ENCODE assay signal across 16 cellular contexts in the genomic region with DNA sequence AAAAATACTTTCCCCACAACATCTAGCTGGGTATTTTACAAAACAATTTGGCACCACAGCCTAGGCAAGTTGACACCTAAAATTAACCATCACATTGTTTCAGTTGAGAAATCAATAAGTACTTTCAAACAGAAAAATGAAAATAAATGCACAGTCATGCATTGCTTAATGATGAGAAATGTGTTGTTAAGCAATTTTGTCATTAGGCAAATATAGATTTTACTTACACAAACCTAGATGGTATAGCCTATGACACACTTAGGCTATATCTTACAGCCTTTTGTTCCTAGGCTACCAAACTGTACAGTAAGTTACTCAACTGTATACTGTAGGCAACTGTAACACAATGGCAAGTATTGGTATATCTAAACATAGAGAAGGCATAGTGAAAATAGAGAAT.
"Had no signal": no experiment of that assay in that cellular context is flagged by ENCODE, and none has a peak within 500 bp of the region (broad histone marks: within the 10 kb centered on the region; RNA-seq: fewer than 3 reads in every experiment).

No MANE protein-coding gene starts in this region.

- ATAC-seq: activated naive CD8-positive, alpha-beta T cell treated with anti-CD3 and anti-CD28 coated beads, Interleukin-2, amount 50 U/mL, for 24 hours; left ventricle myocardium superior; natural killer cell; stimulated activated naive CD8-positive, alpha-beta T cell treated with anti-CD3 and anti-CD28 coated beads, Interleukin-15, Interleukin-2, amounts not matched to agents 100 U/mL and 50 U/mL, for 24 hours had no signal

- H3K36me3 Mint-ChIP-seq: natural killer cell, type B pancreatic cell had no signal

- H3K4me3 Mint-ChIP-seq: activated naive CD8-positive, alpha-beta T cell treated with anti-CD3 and anti-CD28 coated beads, Interleukin-2, amount 50 U/mL, for 24 hours; endodermal cell; natural killer cell; type B pancreatic cell had no signal

- H3K4me3 ChIP-seq: skin epidermis had no signal

- H3K27ac Mint-ChIP-seq: activated naive CD8-positive, alpha-beta T cell treated with anti-CD3 and anti-CD28 coated beads, Interleukin-2, amount 50 U/mL, for 24 hours; endodermal cell; natural killer cell; type B pancreatic cell had no signal

- H3K9me3 Mint-ChIP-seq: endodermal cell, type B pancreatic cell had no signal

- H3K4me1 Mint-ChIP-seq: activated naive CD8-positive, alpha-beta T cell treated with anti-CD3 and anti-CD28 coated beads, Interleukin-2, amount 50 U/mL, for 24 hours; natural killer cell had no signal

- H3K27me3 Mint-ChIP-seq: activated naive CD8-positive, alpha-beta T cell treated with anti-CD3 and anti-CD28 coated beads, Interleukin-2, amount 50 U/mL, for 24 hours; type B pancreatic cell had no signal

- DNase-seq: activated CD4-positive, alpha-beta T cell treated with anti-CD3 and anti-CD28 coated beads for 1 hour; activated CD4-positive, alpha-beta T cell treated with anti-CD3 and anti-CD28 coated beads, Interleukin-2, amount 50 U/mL, for 4 hours; activated naive CD4-positive, alpha-beta T cell treated with Interleukin-2 at 50 U/mL for 16 hours; activated naive CD8-positive, alpha-beta T cell treated with anti-CD3 and anti-CD28 coated beads, Interleukin-2, amount 50 U/mL, for 24 hours; activated T-cell treated with anti-CD3 and anti-CD28 coated beads for 4 hours; aorta; endodermal cell; hippocampal formation; kidney; left ventricle myocardium superior; natural killer cell; nucleus accumbens; stimulated activated naive CD8-positive, alpha-beta T cell treated with anti-CD3 and anti-CD28 coated beads, Interleukin-15, Interleukin-2, amounts not matched to agents 100 U/mL and 50 U/mL, for 24 hours; T-helper 9 cell had no signal
